In the genomic region with DNA sequence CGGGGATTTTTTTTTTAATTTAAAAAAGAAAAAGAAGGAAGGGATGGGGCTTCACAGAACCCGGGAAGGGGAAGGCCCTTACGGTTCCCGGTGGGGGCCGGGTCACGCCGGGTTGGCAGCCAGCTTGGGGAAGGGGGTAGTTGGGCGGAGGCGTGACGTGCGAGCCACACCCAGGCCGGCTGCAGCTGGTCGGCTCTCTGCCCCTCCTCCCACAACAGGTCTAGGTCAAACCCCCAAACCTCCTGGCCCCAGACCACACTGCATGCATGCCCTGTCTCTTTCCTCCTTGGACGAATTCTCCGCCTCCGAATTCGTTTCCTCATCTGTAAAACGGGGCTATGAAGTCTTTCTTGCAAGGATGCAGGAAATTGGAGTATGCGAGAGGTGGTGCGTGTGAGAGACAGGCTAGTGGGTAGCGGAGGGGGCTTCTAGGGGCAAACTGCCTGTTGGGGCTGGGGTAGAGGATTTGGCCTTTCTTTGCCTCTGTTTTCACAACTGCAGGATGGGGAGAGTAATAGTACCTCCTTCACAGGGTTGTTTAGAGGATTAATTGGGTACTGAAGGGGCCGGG, we compare ENCODE assay signal across 2 cellular contexts.
TF ChIP-seq lines count a peak whose summit lies in the region.

No MANE protein-coding gene starts in this region.

TF ChIP-seq in A549, 52 proteins besides CTCF, POLR2A, EP300 and RAD21:
- TF ChIP-seq NR3C1 (IDR thresholded peaks at IDR 0.05) (no peak), POLR2AphosphoS2 (conservative IDR thresholded peaks at IDR 0.05; ENCODE audit: low read length) (no peak), MAFK (IDR thresholded peaks at IDR 0.05; ENCODE audit: partially characterized antibody) (no peak), CBX2 (IDR thresholded peaks at IDR 0.05; ENCODE audit: borderline replicate concordance, low read depth) (no peak), HOXB13 (CRISPR knock-in tag; IDR thresholded peaks at IDR 0.05; ENCODE audit: low read depth) (no peak), RARB (CRISPR knock-in tag; IDR thresholded peaks at IDR 0.05) (no peak), HEYL (CRISPR knock-in tag; IDR thresholded peaks at IDR 0.05) (no peak), FOSL2 (IDR thresholded peaks at IDR 0.05) (no peak), FOSL2 (CRISPR knock-in tag; IDR thresholded peaks at IDR 0.05) (no peak), JUNB (IDR thresholded peaks at IDR 0.05) (no peak), KDM5A (IDR thresholded peaks at IDR 0.05) (no peak), ZC3H11A (IDR thresholded peaks at IDR 0.05) (no peak)
- TF ChIP-seq, protein P1, sequence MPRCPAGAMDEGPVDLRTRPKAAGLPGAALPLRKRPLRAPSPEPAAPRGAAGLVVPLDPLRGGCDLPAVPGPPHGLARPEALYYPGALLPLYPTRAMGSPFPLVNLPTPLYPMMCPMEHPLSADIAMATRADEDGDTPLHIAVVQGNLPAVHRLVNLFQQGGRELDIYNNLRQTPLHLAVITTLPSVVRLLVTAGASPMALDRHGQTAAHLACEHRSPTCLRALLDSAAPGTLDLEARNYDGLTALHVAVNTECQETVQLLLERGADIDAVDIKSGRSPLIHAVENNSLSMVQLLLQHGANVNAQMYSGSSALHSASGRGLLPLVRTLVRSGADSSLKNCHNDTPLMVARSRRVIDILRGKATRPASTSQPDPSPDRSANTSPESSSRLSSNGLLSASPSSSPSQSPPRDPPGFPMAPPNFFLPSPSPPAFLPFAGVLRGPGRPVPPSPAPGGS (IDR thresholded peaks at IDR 0.05) = no peak
- TF ChIP-seq, protein P2, sequence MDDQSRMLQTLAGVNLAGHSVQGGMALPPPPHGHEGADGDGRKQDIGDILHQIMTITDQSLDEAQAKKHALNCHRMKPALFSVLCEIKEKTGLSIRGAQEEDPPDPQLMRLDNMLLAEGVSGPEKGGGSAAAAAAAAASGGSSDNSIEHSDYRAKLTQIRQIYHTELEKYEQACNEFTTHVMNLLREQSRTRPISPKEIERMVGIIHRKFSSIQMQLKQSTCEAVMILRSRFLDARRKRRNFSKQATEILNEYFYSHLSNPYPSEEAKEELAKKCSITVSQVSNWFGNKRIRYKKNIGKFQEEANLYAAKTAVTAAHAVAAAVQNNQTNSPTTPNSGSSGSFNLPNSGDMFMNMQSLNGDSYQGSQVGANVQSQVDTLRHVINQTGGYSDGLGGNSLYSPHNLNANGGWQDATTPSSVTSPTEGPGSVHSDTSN (IDR thresholded peaks at IDR 0.05) = no peak
- TF ChIP-seq, protein P3, sequence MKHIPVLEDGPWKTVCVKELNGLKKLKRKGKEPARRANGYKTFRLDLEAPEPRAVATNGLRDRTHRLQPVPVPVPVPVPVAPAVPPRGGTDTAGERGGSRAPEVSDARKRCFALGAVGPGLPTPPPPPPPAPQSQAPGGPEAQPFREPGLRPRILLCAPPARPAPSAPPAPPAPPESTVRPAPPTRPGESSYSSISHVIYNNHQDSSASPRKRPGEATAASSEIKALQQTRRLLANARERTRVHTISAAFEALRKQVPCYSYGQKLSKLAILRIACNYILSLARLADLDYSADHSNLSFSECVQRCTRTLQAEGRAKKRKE (CRISPR knock-in tag; IDR thresholded peaks at IDR 0.05; ENCODE audit: low read depth) = no peak
- TF ChIP-seq, protein P4, sequence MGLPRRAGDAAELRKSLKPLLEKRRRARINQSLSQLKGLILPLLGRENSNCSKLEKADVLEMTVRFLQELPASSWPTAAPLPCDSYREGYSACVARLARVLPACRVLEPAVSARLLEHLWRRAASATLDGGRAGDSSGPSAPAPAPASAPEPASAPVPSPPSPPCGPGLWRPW (IDR thresholded peaks at IDR 0.05) = no peak

TF ChIP-seq in HEK293T, 16 proteins besides CTCF, POLR2A, EP300 and RAD21:
- no peak for TF ChIP-seq FOXK2 (IDR thresholded peaks at IDR 0.05)
